In the genomic region with DNA sequence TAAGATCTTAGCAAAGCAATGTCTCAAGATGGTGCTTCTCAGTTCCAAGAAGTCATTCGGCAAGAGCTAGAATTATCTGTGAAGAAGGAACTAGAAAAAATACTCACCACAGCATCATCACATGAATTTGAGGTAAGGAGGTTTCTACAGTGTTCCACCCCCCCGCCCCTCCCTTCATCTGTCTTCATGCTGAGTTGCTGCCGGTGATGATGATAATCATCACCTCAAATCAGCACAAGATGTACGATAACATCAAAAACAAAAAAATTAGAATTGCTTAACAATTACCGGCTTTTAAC, we compare ENCODE assay signal across 9 cellular contexts. TPM values are rescaled to one million over a fixed set of nuclear protein-coding genes. Genes with fewer than 3 reads are reported as not detected.
DNase-seq lines count a peak whose midpoint lies in the region; ATAC-seq and TF ChIP-seq lines count a peak whose summit lies in the region.
"Had no signal": no experiment of that assay in that cellular context is flagged by ENCODE, and none has a peak within 500 bp of the region (broad histone marks: within the 10 kb centered on the region; RNA-seq: fewer than 3 reads in every experiment).

No MANE protein-coding gene starts in this region.

- peaks cover 54% of the 10 kb centered on the region for H3K36me3 ChIP-seq in KOPT-K1 (ENCODE audit: insufficient read depth, low read length)

- peaks cover 70% of the 10 kb centered on the region for H3K36me3 Mint-ChIP-seq in activated CD4-positive, alpha-beta T cell treated with anti-CD3 and anti-CD28 coated beads, Interleukin-2, amount 10 ng/mL, durations not matched to agents 7 days and 5 days (ENCODE audit: low read depth)
- H3K36me3 Mint-ChIP-seq in stimulated activated effector memory CD8-positive, alpha-beta T cell treated with anti-CD3 and anti-CD28 coated beads, Interleukin-12 subunit alpha, Interleukin-12 subunit beta, amount 100 ng/mL, for 72 hours, result peaks cover 52% of the 10 kb centered on the region
- peaks cover 43% of the 10 kb centered on the region for H3K36me3 Mint-ChIP-seq in nephron progenitor cell (ENCODE audit: low read depth)

- H3K27ac ChIP-seq in KOPT-K1 (ENCODE audit: low read depth, low read length, poor library complexity, severe bottlenecking), result peak overlapping the region; percentile 100

- peak overlapping the region; percentile 97 for H3K27ac Mint-ChIP-seq in activated CD4-positive, alpha-beta T cell treated with anti-CD3 and anti-CD28 coated beads, Interleukin-2, amount 10 ng/mL, durations not matched to agents 7 days and 5 days
- peak overlapping the region; percentile 83 for H3K27ac Mint-ChIP-seq in stimulated activated effector memory CD8-positive, alpha-beta T cell treated with anti-CD3 and anti-CD28 coated beads, Interleukin-12 subunit alpha, Interleukin-12 subunit beta, amount 100 ng/mL, for 72 hours
- H3K27ac Mint-ChIP-seq in nephron progenitor cell, result no peak overlapping the region

- peak; percentile 98 for ATAC-seq in stimulated activated effector memory CD8-positive, alpha-beta T cell treated with anti-CD3 and anti-CD28 coated beads, Interleukin-12 subunit alpha, Interleukin-12 subunit beta, amount 100 ng/mL, for 72 hours
- ATAC-seq in GM21515 (IDR thresholded peaks at IDR 0.05; ENCODE audit: unreplicated experiment), result no peak
- ATAC-seq: sciatic nerve had no signal

- peak overlapping the region; percentile 64 for H3K4me3 Mint-ChIP-seq in activated CD4-positive, alpha-beta T cell treated with anti-CD3 and anti-CD28 coated beads, Interleukin-2, amount 10 ng/mL, durations not matched to agents 7 days and 5 days
- peak overlapping the region; percentile 55 for H3K4me3 Mint-ChIP-seq in stimulated activated effector memory CD8-positive, alpha-beta T cell treated with anti-CD3 and anti-CD28 coated beads, Interleukin-12 subunit alpha, Interleukin-12 subunit beta, amount 100 ng/mL, for 72 hours
- H3K4me3 Mint-ChIP-seq in nephron progenitor cell, result no peak overlapping the region

- peaks cover 9% of the 10 kb centered on the region for H3K9me3 Mint-ChIP-seq in activated CD4-positive, alpha-beta T cell treated with anti-CD3 and anti-CD28 coated beads, Interleukin-2, amount 10 ng/mL, durations not matched to agents 7 days and 5 days
- peaks cover 5% of the 10 kb centered on the region for H3K9me3 Mint-ChIP-seq in stimulated activated effector memory CD8-positive, alpha-beta T cell treated with anti-CD3 and anti-CD28 coated beads, Interleukin-12 subunit alpha, Interleukin-12 subunit beta, amount 100 ng/mL, for 72 hours
- H3K9me3 Mint-ChIP-seq in nephron progenitor cell, result no peaks in the 10 kb centered on the region

- DNase-seq in activated CD4-positive, alpha-beta T cell treated with anti-CD3 and anti-CD28 coated beads, Interleukin-2, amount 10 ng/mL, durations not matched to agents 7 days and 5 days, result peak; percentile 72
- peak; percentile 39 for DNase-seq in effector CD4-positive, alpha-beta T cell
- DNase-seq in stimulated activated effector memory CD8-positive, alpha-beta T cell treated with anti-CD3 and anti-CD28 coated beads, Interleukin-12 subunit alpha, Interleukin-12 subunit beta, amount 100 ng/mL, for 72 hours (ENCODE audit: low spot score in 2 of 2), result no peak
- DNase-seq in EL (no peak), nephron progenitor cell (no peak), Ammon's horn (ENCODE audit: low spot score) (no peak)

- CTCF ChIA-PET in activated CD4-positive, alpha-beta T cell treated with anti-CD3 and anti-CD28 coated beads, Interleukin-2, amount 10 ng/mL, durations not matched to agents 7 days and 5 days (lab: Charles Lee), result interaction anchor here (0.6 to 1.6 kb wide), 6 partner anchors 10 to 149 kb away, joined by 3 to 6 read pairs (median 3); partner anchors contain the start of gene UGP2

- POLR2A ChIA-PET in activated CD4-positive, alpha-beta T cell treated with anti-CD3 and anti-CD28 coated beads, Interleukin-2, amount 10 ng/mL, durations not matched to agents 7 days and 5 days (lab: Charles Lee), result interaction anchor here (1.1 to 4.8 kb wide), 3 partner anchors 12 to 268 kb away, joined by 3 to 36 read pairs (median 4); partner anchors contain the start of genes MDH1, UGP2 and WDPCP

- H3K27me3 Mint-ChIP-seq in activated CD4-positive, alpha-beta T cell treated with anti-CD3 and anti-CD28 coated beads, Interleukin-2, amount 10 ng/mL, durations not matched to agents 7 days and 5 days, result no peaks in the 10 kb centered on the region
- peaks cover 3% of the 10 kb centered on the region for H3K27me3 Mint-ChIP-seq in nephron progenitor cell (ENCODE audit: low read depth, poor library complexity)

- TF ChIP-seq CTCF in nephron progenitor cell (IDR thresholded peaks at IDR 0.05), result no peak

- H3K9me3 ChIP-seq in KOPT-K1 (ENCODE audit: insufficient read depth, low read length, poor library complexity, severe bottlenecking), result no peaks in the 10 kb centered on the region

- H3K4me1 Mint-ChIP-seq in activated CD4-positive, alpha-beta T cell treated with anti-CD3 and anti-CD28 coated beads, Interleukin-2, amount 10 ng/mL, durations not matched to agents 7 days and 5 days, result peaks cover 81% of the 10 kb centered on the region
- H3K4me1 Mint-ChIP-seq in stimulated activated effector memory CD8-positive, alpha-beta T cell treated with anti-CD3 and anti-CD28 coated beads, Interleukin-12 subunit alpha, Interleukin-12 subunit beta, amount 100 ng/mL, for 72 hours, result peaks cover 41% of the 10 kb centered on the region
- H3K4me1 Mint-ChIP-seq in nephron progenitor cell, result peaks cover 25% of the 10 kb centered on the region

RNA-seq across cellular contexts. Expression of gene UGP2, which starts 14.6 kb away (rescaled TPM):
- 100 to 1,000 TPM; 140 to 181 TPM for total RNA-seq in activated CD4-positive, alpha-beta T cell treated with anti-CD3 and anti-CD28 coated beads, Interleukin-2, amount 10 ng/mL, durations not matched to agents 7 days and 5 days

Comparison
In these comparisons a context has a peak if more than half of its experiments do, and no peak if none do; other contexts are left out.
1. DNase-seq: peak in activated CD4-positive, alpha-beta T cell treated with anti-CD3 and anti-CD28 coated beads, Interleukin-2, amount 10 ng/mL, durations not matched to agents 7 days and 5 days (single experiment) and effector CD4-positive, alpha-beta T cell (single experiment); none in stimulated activated effector memory CD8-positive, alpha-beta T cell treated with anti-CD3 and anti-CD28 coated beads, Interleukin-12 subunit alpha, Interleukin-12 subunit beta, amount 100 ng/mL, for 72 hours (0 of 2), EL (single experiment), nephron progenitor cell (single experiment) and Ammon's horn (single experiment).